8 cellular contexts compared by ENCODE assay signal in genomic region chr1:204409878-204410763, GRCh38. TPM values are rescaled to one million over a fixed set of nuclear protein-coding genes. Genes with fewer than 3 reads are reported as not detected.
DNase-seq lines count a peak whose midpoint lies in the region; ATAC-seq and TF ChIP-seq lines count a peak whose summit lies in the region.

No MANE protein-coding gene starts in this region.

- peak overlapping the region; percentile 100 for H3K4me3 ChIP-seq in Caco-2 (ENCODE audit: low read depth, low read length)
- peak overlapping the region; percentile 98 for H3K4me3 ChIP-seq in OCI-LY7 (ENCODE audit: low read depth, low read length, poor library complexity, severe bottlenecking)
- peak overlapping the region; percentile 96 for H3K4me3 ChIP-seq in endodermal cell (ENCODE audit: low read length)
- H3K4me3 ChIP-seq in neutrophil (ENCODE audit: low read depth in 1 of 2, low read length in 1 of 2), result peak overlapping the region; percentile 89 to 94

- H3K4me1 ChIP-seq in Caco-2 (peaks cover 9% of the 10 kb centered on the region), OCI-LY7 (ENCODE audit: insufficient read depth, low read length, poor library complexity, severe bottlenecking) (peaks cover 30% of the 10 kb centered on the region), endodermal cell (ENCODE audit: control insufficient read depth, insufficient read depth, low read length) (no peaks in the 10 kb centered on the region), neutrophil (ENCODE audit: control insufficient read depth in 1 of 2, insufficient read depth in 1 of 2, low read depth in 1 of 2, low read length in 1 of 2) (peaks cover 45 to 65% of the 10 kb centered on the region in 2 experiments)

- peak overlapping the region; percentile 96 for H3K4me2 ChIP-seq in OCI-LY7 (ENCODE audit: low read length)

- no peaks in the 10 kb centered on the region for H3K9me2 ChIP-seq in OCI-LY7 (ENCODE audit: insufficient read depth, low read length)

- POLR2A ChIA-PET in Caco-2 (lab: Charles Lee) (no interaction called here), OCI-LY7 (lab: Charles Lee) (interaction anchor here (0.6 to 1.4 kb wide), 3 partner anchors 11 to 111 kb away, joined by 4 to 9 read pairs (median 4); no protein-coding TSS in a partner anchor)

- peaks cover 53% of the 10 kb centered on the region for H4K20me1 ChIP-seq in OCI-LY7 (ENCODE audit: insufficient read depth, low read length)

- H3K36me3 ChIP-seq in Caco-2 (ENCODE audit: control insufficient read depth, insufficient read depth, low read length) (peaks cover 2% of the 10 kb centered on the region; the same call in 1 of the 2 replicates), OCI-LY7 (ENCODE audit: insufficient read depth, low read length) (peaks cover 62% of the 10 kb centered on the region), endodermal cell (ENCODE audit: control insufficient read depth, insufficient read depth, low read length) (peaks cover 38% of the 10 kb centered on the region), neutrophil (peaks cover 15% of the 10 kb centered on the region)

- peak overlapping the region; percentile 95 for H3K9ac ChIP-seq in endodermal cell (ENCODE audit: extremely low read depth, low read length, poor library complexity, severe bottlenecking)

- H3K27me3 ChIP-seq in Caco-2 (replicated peaks; ENCODE audit: control insufficient read depth, insufficient read depth, low read length) (no peaks in the 10 kb centered on the region), endodermal cell (ENCODE audit: control insufficient read depth, insufficient read depth, low read length, poor library complexity, severe bottlenecking) (no peaks in the 10 kb centered on the region), neutrophil (no peaks in the 10 kb centered on the region)

- H3K9me3 Mint-ChIP-seq in Caco-2 (ENCODE audit: unreplicated experiment) (no peaks in the 10 kb centered on the region), endodermal cell (no peaks in the 10 kb centered on the region)

- TF ChIP-seq CTCF in Caco-2 (IDR thresholded peaks at IDR 0.05; ENCODE audit: insufficient read depth in 1 of 2, low read depth in 1 of 2, low read length in 1 of 2, severe bottlenecking in 1 of 2, unreplicated experiment in 1 of 2), result no peak
- TF ChIP-seq CTCF in OCI-LY7 (conservative IDR thresholded peaks at IDR 0.05; ENCODE audit: low read length), result no peak
- no peak for TF ChIP-seq CTCF in endodermal cell (conservative IDR thresholded peaks at IDR 0.05)
- TF ChIP-seq CTCF in neutrophil (IDR thresholded peaks at IDR 0.05), result no peak

- no peaks in the 10 kb centered on the region for H3K9me3 ChIP-seq in Caco-2
- no peaks in the 10 kb centered on the region for H3K9me3 ChIP-seq in OCI-LY7 (ENCODE audit: low read length)
- no peaks in the 10 kb centered on the region for H3K9me3 ChIP-seq in endodermal cell (ENCODE audit: control insufficient read depth, low read length)
- H3K9me3 ChIP-seq in neutrophil, result no peaks in the 10 kb centered on the region

- BruUV-seq in Caco-2 (replicated peaks; lab: Mats Ljungman, UMichigan) (no TSS peak), OCI-LY7 (replicated peaks; lab: Mats Ljungman, UMichigan) (TSS peak; percentile 46)

- ATAC-seq in GM19397 (IDR thresholded peaks at IDR 0.05; ENCODE audit: unreplicated experiment) (no peak), left lobe of liver (no peak)

- H3K27ac ChIP-seq in OCI-LY7 (ENCODE audit: low read depth, low read length, poor library complexity, severe bottlenecking) (peak overlapping the region; percentile 79), endodermal cell (ENCODE audit: low read depth, low read length) (no peak overlapping the region), neutrophil (peak overlapping the region; percentile 98)

- H3K27ac Mint-ChIP-seq in Caco-2 (ENCODE audit: unreplicated experiment) (peak overlapping the region; percentile 90), endodermal cell (peak overlapping the region; percentile 99)

- CTCF ChIA-PET in Caco-2 (lab: Charles Lee) (interaction anchor here (0.8 to 3.1 kb wide), 4 partner anchors 12 to 21 kb away, joined by 3 to 20 read pairs (median 8); no protein-coding TSS in a partner anchor), OCI-LY7 (lab: Charles Lee; ENCODE audit: unreplicated experiment) (no interaction called here)

- H3K27me3 Mint-ChIP-seq in Caco-2 (ENCODE audit: insufficient read depth, unreplicated experiment), result no peaks in the 10 kb centered on the region
- H3K27me3 Mint-ChIP-seq in endodermal cell (ENCODE audit: insufficient read depth), result no peaks in the 10 kb centered on the region

- 0 to 1% methylated on average over 8 to 10 of the region's 10 CpGs for WGBS in endodermal cell (ENCODE audit: insufficient coverage in 1 of 2, insufficient read length in 1 of 2), 2 experiments

- intact Hi-C loops in Caco-2 (cut with micrococcal nuclease; ENCODE audit: unreplicated experiment) (no loop called here), OCI-LY7 (cut with micrococcal nuclease; ENCODE audit: unreplicated experiment) (loop anchor here (2.0 to 10.0 kb wide), 5 partner anchors 97 to 715 kb away; partner anchors contain the start of genes RBBP5 and SNRPE)

- H3K4me3 Mint-ChIP-seq in Caco-2 (ENCODE audit: unreplicated experiment), result peak overlapping the region; percentile 86
- H3K4me3 Mint-ChIP-seq in endodermal cell, result peak overlapping the region; percentile 96

- H2AFZ ChIP-seq in OCI-LY7 (ENCODE audit: low read length), result no peak overlapping the region

- DNase-seq in Caco-2 (no peak), OCI-LY7 (ENCODE audit: low spot score) (peak; percentile 23), endodermal cell (no peak), Ammon's horn (ENCODE audit: low spot score) (no peak), epidermal melanocyte (ENCODE audit: insufficient read length, low spot score) (no peak), left lobe of liver (ENCODE audit: low spot score) (no peak)

- H3K36me3 Mint-ChIP-seq in Caco-2 (ENCODE audit: insufficient read depth, unreplicated experiment), result peaks cover 67% of the 10 kb centered on the region
- peaks cover 29% of the 10 kb centered on the region for H3K36me3 Mint-ChIP-seq in endodermal cell (ENCODE audit: low read depth)

- peaks cover 70% of the 10 kb centered on the region for H3K79me2 ChIP-seq in OCI-LY7 (ENCODE audit: insufficient read depth, low read depth, low read length)

- H3K4me1 Mint-ChIP-seq in Caco-2 (ENCODE audit: low read depth, unreplicated experiment) (no peaks in the 10 kb centered on the region), endodermal cell (peaks cover 6% of the 10 kb centered on the region)

RNA-seq across cellular contexts. Expression of gene PPP1R15B, which starts 1.5 kb away (rescaled TPM):
- total RNA-seq in Caco-2 (2022) (46.3 and 48.4 TPM in 2 replicates), OCI-LY7 (2022) (79.2 and 91.3 TPM in 2 replicates), endodermal cell (10 to 100 TPM; 44.8 to 79.2 TPM), left lobe of liver (34.1 TPM)
- 63.5 and 72.6 TPM in 2 replicates for total RNA-seq in OCI-LY7 (2014; rRNA removed; shearing (Covaris generic))
- 34.4 TPM for polyA plus RNA-seq in endodermal cell (2013, experiment 1 of 2)
- 30.5 TPM for polyA plus RNA-seq in endodermal cell (2013, experiment 2 of 2)

RNA-seq across cellular contexts. Expression of gene PLEKHA6, which starts 50.4 kb away (rescaled TPM):
- total RNA-seq in Caco-2 (2022) (18.8 and 21.8 TPM in 2 replicates), OCI-LY7 (2022) (not detected in 2 replicates), endodermal cell (10 to 100 TPM; 37.0 to 43.3 TPM), left lobe of liver (28.8 TPM)
- total RNA-seq in OCI-LY7 (2014; rRNA removed; shearing (Covaris generic)), result not detected in 2 replicates
- 15.0 TPM for polyA plus RNA-seq in endodermal cell (2013, experiment 1 of 2)
- 14.0 TPM for polyA plus RNA-seq in endodermal cell (2013, experiment 2 of 2)

Comparison
In these comparisons a context has a peak if more than half of its experiments do, and no peak if none do; other contexts are left out.
1. RNA of gene PLEKHA6, which starts 50.4 kb away (total RNA-seq): 37.0 to 43.3 TPM in endodermal cell, 28.8 TPM in left lobe of liver (single experiment) and 18.8 to 21.8 TPM in Caco-2; not detected in OCI-LY7; every median in the first group is over 10 times any median in the second.
2. Peak in every context shown above with its lines, with median percentiles within 50 percentile points of each other: H3K4me3 ChIP-seq.